9 cellular contexts compared by ENCODE assay signal in genomic region chr10:62264702-62265436, GRCh38. TPM values are rescaled to one million over a fixed set of nuclear protein-coding genes. Genes with fewer than 3 reads are reported as not detected.
DNase-seq lines count a peak whose midpoint lies in the region; ATAC-seq and TF ChIP-seq lines count a peak whose summit lies in the region.
"Had no signal": no experiment of that assay in that cellular context is flagged by ENCODE, and none has a peak within 500 bp of the region (broad histone marks: within the 10 kb centered on the region; RNA-seq: fewer than 3 reads in every experiment).

No MANE protein-coding gene starts in this region.

- H3K4me2 ChIP-seq in OCI-LY3 (ENCODE audit: low read length) = no peak overlapping the region

- TF ChIP-seq CTCF in OCI-LY3 (IDR thresholded peaks at IDR 0.05; ENCODE audit: low read depth, low read length) = peak; percentile 62

- no peak overlapping the region for H3K4me3 Mint-ChIP-seq in natural killer cell treated with Interleukin-12 subunit alpha and Interleukin-12 subunit beta and Interleukin-15 and Interleukin-18, amount 100 ng/mL, for 72 hours
- H3K4me3 Mint-ChIP-seq: central memory CD8-positive, alpha-beta T cell had no signal

- no peak overlapping the region for H3K4me3 ChIP-seq in OCI-LY3 (ENCODE audit: low read length)

- no peak overlapping the region for H3K27ac Mint-ChIP-seq in natural killer cell treated with Interleukin-12 subunit alpha and Interleukin-12 subunit beta and Interleukin-15 and Interleukin-18, amount 100 ng/mL, for 72 hours

- no peaks in the 10 kb centered on the region for H4K20me1 ChIP-seq in OCI-LY3 (ENCODE audit: insufficient read depth, low read length)

- H3K9ac ChIP-seq in OCI-LY3 (ENCODE audit: low read length) = no peak overlapping the region

- DNase-seq in NCI-H510A treated with DMSO at 0.1 percent for 48 hours (lab: John Stamatoyannopoulos, UW) (peak; percentile 13), NCI-H510A (lab: John Stamatoyannopoulos, UW) (no peak), epidermal melanocyte (ENCODE audit: insufficient read length, low spot score) (peak; percentile 43), GDM1 (lab: John Stamatoyannopoulos, UW) (no peak)
- DNase-seq in natural killer cell treated with Interleukin-12 subunit alpha and Interleukin-12 subunit beta and Interleukin-15 and Interleukin-18, amount 100 ng/mL, for 72 hours (ENCODE audit: low spot score) = no peak
- no peak for DNase-seq in activated CD4-positive, CD25-positive, alpha-beta regulatory T cell treated with anti-CD3 and anti-CD28 coated beads, Interleukin-2, amount 50 U/mL, for 72 hours

- H3K4me1 ChIP-seq in OCI-LY3 (ENCODE audit: low read length) = 0 out of 2 replicates have a peak, but pooled peaks cover 5% of the 10 kb centered on the region

- no peaks in the 10 kb centered on the region for H3K36me3 Mint-ChIP-seq in natural killer cell treated with Interleukin-12 subunit alpha and Interleukin-12 subunit beta and Interleukin-15 and Interleukin-18, amount 100 ng/mL, for 72 hours

- ATAC-seq in HG02642 (IDR thresholded peaks at IDR 0.05; ENCODE audit: poor library complexity, unreplicated experiment) = peak; percentile 39
- peak; percentile 46 to 49 for ATAC-seq in natural killer cell treated with Interleukin-12 subunit alpha and Interleukin-12 subunit beta and Interleukin-15 and Interleukin-18, amount 100 ng/mL, for 72 hours

- H2AFZ ChIP-seq in OCI-LY3 (ENCODE audit: low read depth, low read length) = no peak overlapping the region

- H3K9me3 Mint-ChIP-seq in natural killer cell treated with Interleukin-12 subunit alpha and Interleukin-12 subunit beta and Interleukin-15 and Interleukin-18, amount 100 ng/mL, for 72 hours = no peaks in the 10 kb centered on the region
- H3K9me3 Mint-ChIP-seq: central memory CD8-positive, alpha-beta T cell had no signal

- H3K27ac ChIP-seq in OCI-LY3 (ENCODE audit: low read length) = no peak overlapping the region

- no peaks in the 10 kb centered on the region for H3K79me2 ChIP-seq in OCI-LY3 (ENCODE audit: low read length)

- H3K4me1 Mint-ChIP-seq in natural killer cell treated with Interleukin-12 subunit alpha and Interleukin-12 subunit beta and Interleukin-15 and Interleukin-18, amount 100 ng/mL, for 72 hours (ENCODE audit: low read depth in 2 of 2) = peaks cover 11 to 15% of the 10 kb centered on the region in 2 donors

- H3K36me3 ChIP-seq in OCI-LY3 (replicated peaks; ENCODE audit: low read depth, low read length) = no peaks in the 10 kb centered on the region

- H3K9me3 ChIP-seq in OCI-LY3 (ENCODE audit: insufficient read depth, low read length) = no peaks in the 10 kb centered on the region

- peaks cover under 1 to 12% of the 10 kb centered on the region in 2 donors for H3K27me3 Mint-ChIP-seq in natural killer cell treated with Interleukin-12 subunit alpha and Interleukin-12 subunit beta and Interleukin-15 and Interleukin-18, amount 100 ng/mL, for 72 hours

- H3K27me3 ChIP-seq in OCI-LY3 (ENCODE audit: low read depth, low read length) = peaks cover 4% of the 10 kb centered on the region; the same call in 1 of the 2 replicates

RNA-seq across cellular contexts. Expression of gene RTKN2, which starts 3.8 kb away (rescaled TPM):
- total RNA-seq in natural killer cell treated with Interleukin-12 subunit alpha and Interleukin-12 subunit beta and Interleukin-15 and Interleukin-18, amount 100 ng/mL, for 72 hours = 1 to 10 TPM in 1 of 2 donors, under 1 TPM in 1; 0.98 to 1.2 TPM

Comparison
In these comparisons a context has a peak if more than half of its experiments do, and no peak if none do; other contexts are left out.
1. DNase-seq: peak in NCI-H510A treated with DMSO at 0.1 percent for 48 hours (single experiment) and epidermal melanocyte (single experiment); none in NCI-H510A (single experiment), natural killer cell treated with Interleukin-12 subunit alpha and Interleukin-12 subunit beta and Interleukin-15 and Interleukin-18, amount 100 ng/mL, for 72 hours (single experiment), GDM1 (single experiment) and activated CD4-positive, CD25-positive, alpha-beta regulatory T cell treated with anti-CD3 and anti-CD28 coated beads, Interleukin-2, amount 50 U/mL, for 72 hours (single experiment).